Comparison of ENCODE assay signal across 1 cellular context in the genomic region with DNA sequence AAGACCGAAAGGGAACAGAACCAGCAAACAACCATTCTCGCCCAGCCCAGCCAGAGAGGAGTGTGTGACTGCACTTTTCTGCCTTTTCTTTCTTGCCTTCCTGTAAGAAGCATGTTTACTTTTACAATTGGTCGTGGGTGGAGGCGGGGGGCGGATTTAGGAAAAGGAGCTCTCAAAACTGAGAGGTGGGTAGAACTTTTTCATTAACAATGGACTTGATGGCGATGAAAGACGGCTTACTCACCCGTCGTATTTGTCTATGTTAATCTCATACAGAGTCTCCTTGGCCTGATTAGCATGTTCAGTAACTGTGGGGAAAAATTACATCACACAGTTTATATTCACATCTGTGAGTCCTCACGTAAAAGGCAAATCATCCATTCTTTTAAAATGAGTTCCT.
TF ChIP-seq lines count a peak whose summit lies in the region.

No MANE protein-coding gene starts in this region.

TF ChIP-seq in endothelial cell of umbilical vein, 7 proteins besides CTCF, POLR2A, EP300 and RAD21 (continued from another document):
- TF ChIP-seq GATA2 (IDR thresholded peaks at IDR 0.05; ENCODE audit: insufficient read depth, insufficient read length, low read depth, low read length) (no peak), POLR2AphosphoS5 (IDR thresholded peaks at IDR 0.05; ENCODE audit: insufficient read depth, low read depth, low read length) (no peak), FOS (IDR thresholded peaks at IDR 0.05; ENCODE audit: borderline replicate concordance, insufficient read depth, low read length) (no peak)
